ENCODE assay signal across 1 cellular context in the genomic region with DNA sequence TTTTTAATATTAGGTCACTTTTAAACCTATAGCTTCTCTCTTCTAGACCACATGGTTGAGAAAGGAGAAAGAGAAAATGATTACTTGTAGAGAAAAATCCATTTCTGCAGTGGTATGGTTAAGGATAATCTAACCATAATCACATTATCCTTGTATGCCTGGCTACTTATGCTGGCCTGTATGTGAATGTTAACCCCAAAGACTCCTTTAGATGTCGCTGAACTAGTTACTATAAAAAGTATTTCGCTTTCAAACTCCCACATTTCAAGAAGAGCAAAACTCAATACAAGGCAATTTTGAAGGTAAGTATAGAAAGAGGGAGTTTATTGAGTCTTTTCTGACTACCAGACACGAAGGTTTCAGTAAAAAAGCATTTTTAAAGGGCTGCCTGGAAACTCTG.
TF ChIP-seq lines count a peak whose summit lies in the region.

No MANE protein-coding gene starts in this region.

TF ChIP-seq in GM23338, 12 proteins besides CTCF, POLR2A, EP300 and RAD21:
- TF ChIP-seq NANOG (IDR thresholded peaks at IDR 0.05; ENCODE audit: borderline replicate concordance) (no peak), ZNF331 (CRISPR knock-in tag; IDR thresholded peaks at IDR 0.05; ENCODE audit: low read depth) (no peak), EZH2phosphoT487 (IDR thresholded peaks at IDR 0.05; ENCODE audit: unreplicated experiment) (no peak), ZNF114 (CRISPR knock-in tag; IDR thresholded peaks at IDR 0.05) (no peak), EZH2 (IDR thresholded peaks at IDR 0.05; ENCODE audit: low read depth, unreplicated experiment) (no peak)
- TF ChIP-seq, protein P1, sequence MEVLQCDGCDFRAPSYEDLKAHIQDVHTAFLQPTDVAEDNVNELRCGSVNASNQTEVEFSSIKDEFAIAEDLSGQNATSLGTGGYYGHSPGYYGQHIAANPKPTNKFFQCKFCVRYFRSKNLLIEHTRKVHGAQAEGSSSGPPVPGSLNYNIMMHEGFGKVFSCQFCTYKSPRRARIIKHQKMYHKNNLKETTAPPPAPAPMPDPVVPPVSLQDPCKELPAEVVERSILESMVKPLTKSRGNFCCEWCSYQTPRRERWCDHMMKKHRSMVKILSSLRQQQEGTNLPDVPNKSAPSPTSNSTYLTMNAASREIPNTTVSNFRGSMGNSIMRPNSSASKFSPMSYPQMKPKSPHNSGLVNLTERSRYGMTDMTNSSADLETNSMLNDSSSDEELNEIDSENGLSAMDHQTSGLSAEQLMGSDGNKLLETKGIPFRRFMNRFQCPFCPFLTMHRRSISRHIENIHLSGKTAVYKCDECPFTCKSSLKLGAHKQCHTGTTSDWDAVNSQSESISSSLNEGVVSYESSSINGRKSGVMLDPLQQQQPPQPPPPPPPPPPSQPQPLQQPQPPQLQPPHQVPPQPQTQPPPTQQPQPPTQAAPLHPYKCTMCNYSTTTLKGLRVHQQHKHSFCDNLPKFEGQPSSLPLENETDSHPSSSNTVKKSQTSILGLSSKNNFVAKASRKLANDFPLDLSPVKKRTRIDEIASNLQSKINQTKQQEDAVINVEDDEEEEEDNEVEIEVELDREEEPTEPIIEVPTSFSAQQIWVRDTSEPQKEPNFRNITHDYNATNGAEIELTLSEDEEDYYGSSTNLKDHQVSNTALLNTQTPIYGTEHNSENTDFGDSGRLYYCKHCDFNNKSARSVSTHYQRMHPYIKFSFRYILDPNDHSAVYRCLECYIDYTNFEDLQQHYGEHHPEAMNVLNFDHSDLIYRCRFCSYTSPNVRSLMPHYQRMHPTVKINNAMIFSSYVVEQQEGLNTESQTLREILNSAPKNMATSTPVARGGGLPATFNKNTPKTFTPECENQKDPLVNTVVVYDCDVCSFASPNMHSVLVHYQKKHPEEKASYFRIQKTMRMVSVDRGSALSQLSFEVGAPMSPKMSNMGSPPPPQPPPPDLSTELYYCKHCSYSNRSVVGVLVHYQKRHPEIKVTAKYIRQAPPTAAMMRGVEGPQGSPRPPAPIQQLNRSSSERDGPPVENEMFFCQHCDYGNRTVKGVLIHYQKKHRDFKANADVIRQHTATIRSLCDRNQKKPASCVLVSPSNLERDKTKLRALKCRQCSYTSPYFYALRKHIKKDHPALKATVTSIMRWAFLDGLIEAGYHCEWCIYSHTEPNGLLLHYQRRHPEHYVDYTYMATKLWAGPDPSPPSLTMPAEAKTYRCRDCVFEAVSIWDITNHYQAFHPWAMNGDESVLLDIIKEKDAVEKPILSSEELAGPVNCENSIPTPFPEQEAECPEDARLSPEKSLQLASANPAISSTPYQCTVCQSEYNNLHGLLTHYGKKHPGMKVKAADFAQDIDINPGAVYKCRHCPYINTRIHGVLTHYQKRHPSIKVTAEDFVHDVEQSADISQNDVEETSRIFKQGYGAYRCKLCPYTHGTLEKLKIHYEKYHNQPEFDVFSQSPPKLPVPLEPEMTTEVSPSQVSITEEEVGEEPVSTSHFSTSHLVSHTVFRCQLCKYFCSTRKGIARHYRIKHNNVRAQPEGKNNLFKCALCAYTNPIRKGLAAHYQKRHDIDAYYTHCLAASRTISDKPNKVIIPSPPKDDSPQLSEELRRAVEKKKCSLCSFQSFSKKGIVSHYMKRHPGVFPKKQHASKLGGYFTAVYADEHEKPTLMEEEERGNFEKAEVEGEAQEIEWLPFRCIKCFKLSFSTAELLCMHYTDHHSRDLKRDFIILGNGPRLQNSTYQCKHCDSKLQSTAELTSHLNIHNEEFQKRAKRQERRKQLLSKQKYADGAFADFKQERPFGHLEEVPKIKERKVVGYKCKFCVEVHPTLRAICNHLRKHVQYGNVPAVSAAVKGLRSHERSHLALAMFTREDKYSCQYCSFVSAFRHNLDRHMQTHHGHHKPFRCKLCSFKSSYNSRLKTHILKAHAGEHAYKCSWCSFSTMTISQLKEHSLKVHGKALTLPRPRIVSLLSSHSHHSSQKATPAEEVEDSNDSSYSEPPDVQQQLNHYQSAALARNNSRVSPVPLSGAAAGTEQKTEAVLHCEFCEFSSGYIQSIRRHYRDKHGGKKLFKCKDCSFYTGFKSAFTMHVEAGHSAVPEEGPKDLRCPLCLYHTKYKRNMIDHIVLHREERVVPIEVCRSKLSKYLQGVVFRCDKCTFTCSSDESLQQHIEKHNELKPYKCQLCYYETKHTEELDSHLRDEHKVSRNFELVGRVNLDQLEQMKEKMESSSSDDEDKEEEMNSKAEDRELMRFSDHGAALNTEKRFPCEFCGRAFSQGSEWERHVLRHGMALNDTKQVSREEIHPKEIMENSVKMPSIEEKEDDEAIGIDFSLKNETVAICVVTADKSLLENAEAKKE (CRISPR knock-in tag; IDR thresholded peaks at IDR 0.05): no peak
- TF ChIP-seq, protein P2, sequence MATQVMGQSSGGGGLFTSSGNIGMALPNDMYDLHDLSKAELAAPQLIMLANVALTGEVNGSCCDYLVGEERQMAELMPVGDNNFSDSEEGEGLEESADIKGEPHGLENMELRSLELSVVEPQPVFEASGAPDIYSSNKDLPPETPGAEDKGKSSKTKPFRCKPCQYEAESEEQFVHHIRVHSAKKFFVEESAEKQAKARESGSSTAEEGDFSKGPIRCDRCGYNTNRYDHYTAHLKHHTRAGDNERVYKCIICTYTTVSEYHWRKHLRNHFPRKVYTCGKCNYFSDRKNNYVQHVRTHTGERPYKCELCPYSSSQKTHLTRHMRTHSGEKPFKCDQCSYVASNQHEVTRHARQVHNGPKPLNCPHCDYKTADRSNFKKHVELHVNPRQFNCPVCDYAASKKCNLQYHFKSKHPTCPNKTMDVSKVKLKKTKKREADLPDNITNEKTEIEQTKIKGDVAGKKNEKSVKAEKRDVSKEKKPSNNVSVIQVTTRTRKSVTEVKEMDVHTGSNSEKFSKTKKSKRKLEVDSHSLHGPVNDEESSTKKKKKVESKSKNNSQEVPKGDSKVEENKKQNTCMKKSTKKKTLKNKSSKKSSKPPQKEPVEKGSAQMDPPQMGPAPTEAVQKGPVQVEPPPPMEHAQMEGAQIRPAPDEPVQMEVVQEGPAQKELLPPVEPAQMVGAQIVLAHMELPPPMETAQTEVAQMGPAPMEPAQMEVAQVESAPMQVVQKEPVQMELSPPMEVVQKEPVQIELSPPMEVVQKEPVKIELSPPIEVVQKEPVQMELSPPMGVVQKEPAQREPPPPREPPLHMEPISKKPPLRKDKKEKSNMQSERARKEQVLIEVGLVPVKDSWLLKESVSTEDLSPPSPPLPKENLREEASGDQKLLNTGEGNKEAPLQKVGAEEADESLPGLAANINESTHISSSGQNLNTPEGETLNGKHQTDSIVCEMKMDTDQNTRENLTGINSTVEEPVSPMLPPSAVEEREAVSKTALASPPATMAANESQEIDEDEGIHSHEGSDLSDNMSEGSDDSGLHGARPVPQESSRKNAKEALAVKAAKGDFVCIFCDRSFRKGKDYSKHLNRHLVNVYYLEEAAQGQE (IDR thresholded peaks at IDR 0.05; ENCODE audit: unreplicated experiment): no peak
- TF ChIP-seq, protein P3, sequence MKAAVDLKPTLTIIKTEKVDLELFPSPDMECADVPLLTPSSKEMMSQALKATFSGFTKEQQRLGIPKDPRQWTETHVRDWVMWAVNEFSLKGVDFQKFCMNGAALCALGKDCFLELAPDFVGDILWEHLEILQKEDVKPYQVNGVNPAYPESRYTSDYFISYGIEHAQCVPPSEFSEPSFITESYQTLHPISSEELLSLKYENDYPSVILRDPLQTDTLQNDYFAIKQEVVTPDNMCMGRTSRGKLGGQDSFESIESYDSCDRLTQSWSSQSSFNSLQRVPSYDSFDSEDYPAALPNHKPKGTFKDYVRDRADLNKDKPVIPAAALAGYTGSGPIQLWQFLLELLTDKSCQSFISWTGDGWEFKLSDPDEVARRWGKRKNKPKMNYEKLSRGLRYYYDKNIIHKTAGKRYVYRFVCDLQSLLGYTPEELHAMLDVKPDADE (IDR thresholded peaks at IDR 0.05): no peak
TF ChIP-seq in GM23338: peak in this region for 0.
